Comparison of ENCODE assay signal across 1 cellular context in genomic region chr4:68466185-68466584, GRCh38.
TF ChIP-seq lines count a peak whose summit lies in the region.

No MANE protein-coding gene starts in this region.

TF ChIP-seq in IMR-90, 13 proteins besides CTCF, POLR2A, EP300 and RAD21:
- no peak for TF ChIP-seq CEBPB (IDR thresholded peaks at IDR 0.05; ENCODE audit: low read depth, low read length)
- no peak for TF ChIP-seq SMC3 (IDR thresholded peaks at IDR 0.05; ENCODE audit: low read depth, low read length)
- TF ChIP-seq MAZ (IDR thresholded peaks at IDR 0.05; ENCODE audit: borderline replicate concordance, low read depth, low read length), result no peak
- no peak for TF ChIP-seq MXI1 (IDR thresholded peaks at IDR 0.05; ENCODE audit: borderline replicate concordance, low read depth, low read length)
- TF ChIP-seq, protein P1, sequence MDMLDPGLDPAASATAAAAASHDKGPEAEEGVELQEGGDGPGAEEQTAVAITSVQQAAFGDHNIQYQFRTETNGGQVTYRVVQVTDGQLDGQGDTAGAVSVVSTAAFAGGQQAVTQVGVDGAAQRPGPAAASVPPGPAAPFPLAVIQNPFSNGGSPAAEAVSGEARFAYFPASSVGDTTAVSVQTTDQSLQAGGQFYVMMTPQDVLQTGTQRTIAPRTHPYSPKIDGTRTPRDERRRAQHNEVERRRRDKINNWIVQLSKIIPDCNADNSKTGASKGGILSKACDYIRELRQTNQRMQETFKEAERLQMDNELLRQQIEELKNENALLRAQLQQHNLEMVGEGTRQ (IDR thresholded peaks at IDR 0.05; ENCODE audit: low read depth, low read length), result no peak
- TF ChIP-seq RCOR1 (IDR thresholded peaks at IDR 0.05; ENCODE audit: insufficient replicate concordance, low read length), result no peak
- TF ChIP-seq RFX5 (IDR thresholded peaks at IDR 0.05; ENCODE audit: low read depth, low read length), result no peak
- TF ChIP-seq, protein P2, sequence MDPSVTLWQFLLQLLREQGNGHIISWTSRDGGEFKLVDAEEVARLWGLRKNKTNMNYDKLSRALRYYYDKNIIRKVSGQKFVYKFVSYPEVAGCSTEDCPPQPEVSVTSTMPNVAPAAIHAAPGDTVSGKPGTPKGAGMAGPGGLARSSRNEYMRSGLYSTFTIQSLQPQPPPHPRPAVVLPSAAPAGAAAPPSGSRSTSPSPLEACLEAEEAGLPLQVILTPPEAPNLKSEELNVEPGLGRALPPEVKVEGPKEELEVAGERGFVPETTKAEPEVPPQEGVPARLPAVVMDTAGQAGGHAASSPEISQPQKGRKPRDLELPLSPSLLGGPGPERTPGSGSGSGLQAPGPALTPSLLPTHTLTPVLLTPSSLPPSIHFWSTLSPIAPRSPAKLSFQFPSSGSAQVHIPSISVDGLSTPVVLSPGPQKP (IDR thresholded peaks at IDR 0.05; ENCODE audit: borderline replicate concordance, low read depth, low read length), result no peak
- no peak for TF ChIP-seq FOS (IDR thresholded peaks at IDR 0.05; ENCODE audit: low read depth, low read length)
- no peak for TF ChIP-seq BHLHE40 (IDR thresholded peaks at IDR 0.05; ENCODE audit: low read depth, low read length)
- TF ChIP-seq CHD1 (IDR thresholded peaks at IDR 0.05; ENCODE audit: low read depth, low read length), result no peak
